Comparison of ENCODE assay signal across 22 cellular contexts in the genomic region with DNA sequence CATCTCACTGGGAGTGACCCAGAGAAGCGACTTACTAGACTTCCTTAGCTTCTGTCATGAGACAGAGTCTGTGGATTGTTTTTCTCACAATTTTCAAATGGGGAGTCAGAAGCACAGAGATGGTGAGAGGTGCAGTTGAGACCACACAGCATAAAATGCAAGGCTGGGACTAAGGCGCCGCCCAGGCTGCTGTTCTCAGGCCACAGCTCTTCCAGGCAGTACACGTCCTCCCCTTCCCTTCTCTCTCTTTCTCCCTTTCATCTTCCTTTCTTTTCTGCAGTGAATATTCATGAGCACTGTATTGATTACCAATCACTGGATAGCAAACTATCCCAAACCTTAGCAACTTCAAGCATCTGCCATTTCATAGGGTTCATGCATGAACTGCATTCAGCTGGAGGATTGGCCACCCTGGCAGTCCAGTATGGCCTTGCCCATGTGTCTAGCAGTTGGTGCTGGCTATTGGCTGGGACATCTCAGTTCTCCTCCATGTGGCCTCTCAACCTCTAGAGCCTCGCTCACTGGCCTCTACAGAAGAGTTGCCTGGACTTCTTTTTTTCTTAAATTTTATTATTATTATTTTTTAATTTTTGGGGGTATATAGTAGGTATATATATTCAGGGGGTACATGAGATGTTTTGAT. TPM values are rescaled to one million over a fixed set of nuclear protein-coding genes. Genes with fewer than 3 reads are reported as not detected.
DNase-seq lines count a peak whose midpoint lies in the region; ATAC-seq and TF ChIP-seq lines count a peak whose summit lies in the region.
"Had no signal": no experiment of that assay in that cellular context is flagged by ENCODE, and none has a peak within 500 bp of the region (broad histone marks: within the 10 kb centered on the region; RNA-seq: fewer than 3 reads in every experiment).

No MANE protein-coding gene starts in this region.

- no peaks in the 10 kb centered on the region; a peak in 1 of 3 replicates for H3K36me3 ChIP-seq in HEK293 (ENCODE audit: control insufficient read depth in 2 of 2, insufficient read depth in 1 of 2, low read length in 2 of 2)
- no peaks in the 10 kb centered on the region for H3K36me3 ChIP-seq in spleen
- H3K36me3 ChIP-seq: gastroesophageal sphincter had no signal

- H3K27ac ChIP-seq in HEK293 (ENCODE audit: extremely low read depth, low read depth, low read length) (no peak overlapping the region), spleen (peak overlapping the region in 5 of 8 donors; percentile 15 to 72 (median 63))
- H3K27ac ChIP-seq: coronary artery, gastroesophageal sphincter had no signal

- TF ChIP-seq CTCF in HEK293 (tag by site-specific recombination; IDR thresholded peaks at IDR 0.05) = no peak
- no peak for TF ChIP-seq CTCF in spleen (IDR thresholded peaks at IDR 0.05 in 8 of 11, conservative IDR thresholded peaks at IDR 0.05 in 3 of 11)

- CTCF ChIA-PET in HEK293 (lab: Yijun Ruan, JAX) = interaction anchor here (0.6 kb wide), 2 partner anchors 174 to 180 kb away, joined by 3 read pairs; no protein-coding TSS in a partner anchor

- intact Hi-C loops in spleen (cut with DNase I; ENCODE audit: low total_unique reads) = no loop called here

- POLR2A ChIA-PET in HEK293 (lab: Yijun Ruan, JAX) = no interaction called here
- POLR2A ChIA-PET in activated naive CD8-positive, alpha-beta T cell treated with anti-CD3 and anti-CD28 coated beads, Interleukin-2, amount 10 ng/mL, durations not matched to agents 7 days and 5 days (lab: Charles Lee) = interaction anchor here (0.7 to 1.7 kb wide), 4 partner anchors 9 to 187 kb away, joined by 3 to 5 read pairs (median 4); a partner anchor contains a TSS

- 87 to 96% (median 88%) methylated on average over 5 of the region's 5 CpGs for WGBS in spleen, 5 donors

- TF ChIP-seq POLR2A in spleen (IDR thresholded peaks at IDR 0.05) = no peak

- no peak overlapping the region for H3K4me3 ChIP-seq in HEK293 (ENCODE audit: low read depth, low read length)
- H3K4me3 ChIP-seq in spleen = no peak overlapping the region
- H3K4me3 ChIP-seq: coronary artery, gastroesophageal sphincter, lung, smooth muscle cell had no signal

- H3K27ac Mint-ChIP-seq in activated T-cell treated with anti-CD3 and anti-CD28 coated beads, Interleukin-2, amount 50 U/mL, for 72 hours = peak overlapping the region; percentile 90
- H3K27ac Mint-ChIP-seq in activated naive CD8-positive, alpha-beta T cell treated with anti-CD3 and anti-CD28 coated beads, Interleukin-2, amount 10 ng/mL, durations not matched to agents 7 days and 5 days = peak overlapping the region; percentile 96
- H3K27ac Mint-ChIP-seq: endodermal cell had no signal

- H3K27me3 ChIP-seq in spleen (replicated peaks in 1 of 7) = no peaks in the 10 kb centered on the region
- H3K27me3 ChIP-seq: gastroesophageal sphincter had no signal

- H3K27me3 Mint-ChIP-seq in activated T-cell treated with anti-CD3 and anti-CD28 coated beads, Interleukin-2, amount 50 U/mL, for 72 hours (ENCODE audit: low read depth) = no peaks in the 10 kb centered on the region
- H3K27me3 Mint-ChIP-seq in activated naive CD8-positive, alpha-beta T cell treated with anti-CD3 and anti-CD28 coated beads, Interleukin-2, amount 10 ng/mL, durations not matched to agents 7 days and 5 days = no peaks in the 10 kb centered on the region

- no peak for ATAC-seq in activated T-cell treated with anti-CD3 and anti-CD28 coated beads, Interleukin-2, amount 50 U/mL, for 72 hours (replicated peaks in 1 of 2)
- no peak for ATAC-seq in activated naive CD8-positive, alpha-beta T cell treated with anti-CD3 and anti-CD28 coated beads, Interleukin-2, amount 10 ng/mL, durations not matched to agents 7 days and 5 days (ENCODE audit: low read depth)
- ATAC-seq in HG03442 (IDR thresholded peaks at IDR 0.05; ENCODE audit: unreplicated experiment) = no peak
- ATAC-seq: gastroesophageal sphincter had no signal

- peaks cover 3% of the 10 kb centered on the region; the same call in 1 of the 2 replicates for H3K4me1 ChIP-seq in HEK293 (ENCODE audit: control insufficient read depth, insufficient read depth, low read length)
- H3K4me1 ChIP-seq in spleen = peaks cover 0 to 66% (median 19%) of the 10 kb centered on the region in 6 donors
- H3K4me1 ChIP-seq: gastroesophageal sphincter had no signal

- peaks cover 18% of the 10 kb centered on the region for H3K4me1 Mint-ChIP-seq in activated T-cell treated with anti-CD3 and anti-CD28 coated beads, Interleukin-2, amount 50 U/mL, for 72 hours (ENCODE audit: low read depth)
- H3K4me1 Mint-ChIP-seq in activated naive CD8-positive, alpha-beta T cell treated with anti-CD3 and anti-CD28 coated beads, Interleukin-2, amount 10 ng/mL, durations not matched to agents 7 days and 5 days = peaks cover 45% of the 10 kb centered on the region

- no peaks in the 10 kb centered on the region for H3K36me3 Mint-ChIP-seq in activated T-cell treated with anti-CD3 and anti-CD28 coated beads, Interleukin-2, amount 50 U/mL, for 72 hours (ENCODE audit: insufficient read depth in 2 of 2)
- H3K36me3 Mint-ChIP-seq in activated naive CD8-positive, alpha-beta T cell treated with anti-CD3 and anti-CD28 coated beads, Interleukin-2, amount 10 ng/mL, durations not matched to agents 7 days and 5 days = peaks cover 14% of the 10 kb centered on the region

- H3K4me3 Mint-ChIP-seq in activated T-cell treated with anti-CD3 and anti-CD28 coated beads, Interleukin-2, amount 50 U/mL, for 72 hours = no peak overlapping the region
- peak overlapping the region; percentile 22 for H3K4me3 Mint-ChIP-seq in activated naive CD8-positive, alpha-beta T cell treated with anti-CD3 and anti-CD28 coated beads, Interleukin-2, amount 10 ng/mL, durations not matched to agents 7 days and 5 days
- H3K4me3 Mint-ChIP-seq: endodermal cell had no signal

- no peak for DNase-seq in activated T-cell treated with anti-CD3 and anti-CD28 coated beads, Interleukin-2, amount 50 U/mL, for 72 hours
- no peak for DNase-seq in activated T-cell treated with anti-CD3 and anti-CD28 coated beads, Interleukin-2, amount 50 U/mL, for 1 hour
- no peak for DNase-seq in activated naive CD8-positive, alpha-beta T cell treated with anti-CD3 and anti-CD28 coated beads, Interleukin-2, amount 10 ng/mL, durations not matched to agents 7 days and 5 days
- no peak for DNase-seq in spleen
- no peak for DNase-seq in midbrain (lab: John Stamatoyannopoulos, UW)
- no peak for DNase-seq in NCI-H446 (lab: John Stamatoyannopoulos, UW)
- DNase-seq: activated CD4-positive, alpha-beta T cell treated with anti-CD3 and anti-CD28 coated beads for 4 hours; activated CD8-positive, alpha-beta memory T cell treated with anti-CD3 and anti-CD28 coated beads, Interleukin-2, amount 50 U/mL, for 4 hours; activated gamma-delta T cell; amygdala; endodermal cell; HCEC 1CT; KG1; MV-4-11; NCI-H187 treated with DMSO at 0.1 percent for 48 hours; stimulated activated CD4-positive, alpha-beta T cell treated with anti-CD3 and anti-CD28 coated beads, Interleukin-4, amount 100 ng/mL, for 24 hours had no signal

- H3K9me3 Mint-ChIP-seq in activated T-cell treated with anti-CD3 and anti-CD28 coated beads, Interleukin-2, amount 50 U/mL, for 72 hours = no peaks in the 10 kb centered on the region
- no peaks in the 10 kb centered on the region for H3K9me3 Mint-ChIP-seq in activated naive CD8-positive, alpha-beta T cell treated with anti-CD3 and anti-CD28 coated beads, Interleukin-2, amount 10 ng/mL, durations not matched to agents 7 days and 5 days
- H3K9me3 Mint-ChIP-seq: endodermal cell had no signal

- no peaks in the 10 kb centered on the region for H3K9me3 ChIP-seq in HEK293 (ENCODE audit: control insufficient read depth, insufficient read depth, low read depth, low read length)
- peaks cover 0 to 6% (median 0%) of the 10 kb centered on the region in 8 donors for H3K9me3 ChIP-seq in spleen
- H3K9me3 ChIP-seq: gastroesophageal sphincter had no signal

TF ChIP-seq in HEK293, 187 proteins besides CTCF, POLR2A, EP300 and RAD21:
- no peak for TF ChIP-seq ZNF433 (tag by site-specific recombination; IDR thresholded peaks at IDR 0.05; ENCODE audit: low read depth)
- TF ChIP-seq, protein P1, sequence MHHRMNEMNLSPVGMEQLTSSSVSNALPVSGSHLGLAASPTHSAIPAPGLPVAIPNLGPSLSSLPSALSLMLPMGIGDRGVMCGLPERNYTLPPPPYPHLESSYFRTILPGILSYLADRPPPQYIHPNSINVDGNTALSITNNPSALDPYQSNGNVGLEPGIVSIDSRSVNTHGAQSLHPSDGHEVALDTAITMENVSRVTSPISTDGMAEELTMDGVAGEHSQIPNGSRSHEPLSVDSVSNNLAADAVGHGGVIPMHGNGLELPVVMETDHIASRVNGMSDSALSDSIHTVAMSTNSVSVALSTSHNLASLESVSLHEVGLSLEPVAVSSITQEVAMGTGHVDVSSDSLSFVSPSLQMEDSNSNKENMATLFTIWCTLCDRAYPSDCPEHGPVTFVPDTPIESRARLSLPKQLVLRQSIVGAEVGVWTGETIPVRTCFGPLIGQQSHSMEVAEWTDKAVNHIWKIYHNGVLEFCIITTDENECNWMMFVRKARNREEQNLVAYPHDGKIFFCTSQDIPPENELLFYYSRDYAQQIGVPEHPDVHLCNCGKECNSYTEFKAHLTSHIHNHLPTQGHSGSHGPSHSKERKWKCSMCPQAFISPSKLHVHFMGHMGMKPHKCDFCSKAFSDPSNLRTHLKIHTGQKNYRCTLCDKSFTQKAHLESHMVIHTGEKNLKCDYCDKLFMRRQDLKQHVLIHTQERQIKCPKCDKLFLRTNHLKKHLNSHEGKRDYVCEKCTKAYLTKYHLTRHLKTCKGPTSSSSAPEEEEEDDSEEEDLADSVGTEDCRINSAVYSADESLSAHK (tag by site-specific recombination; IDR thresholded peaks at IDR 0.05) = no peak
- peak; percentile 80 for TF ChIP-seq ZNF341 (tag by site-specific recombination; IDR thresholded peaks at IDR 0.05; ENCODE audit: low read depth)

RNA-seq across cellular contexts. Expression of a gene that starts 11.4 kb away (rescaled TPM):
- total RNA-seq in activated T-cell treated with anti-CD3 and anti-CD28 coated beads, Interleukin-2, amount 50 U/mL, for 72 hours = 10 to 100 TPM; 13.6 to 26.7 TPM
- total RNA-seq in activated naive CD8-positive, alpha-beta T cell treated with anti-CD3 and anti-CD28 coated beads, Interleukin-2, amount 10 ng/mL, durations not matched to agents 7 days and 5 days = 10 to 100 TPM; 35.0 to 35.2 TPM
- 10 to 100 TPM; 11.8 to 20.9 (median 19.2) TPM for total RNA-seq in spleen
- 10 to 100 TPM; 24.5 to 33.3 (median 29.7) TPM for polyA plus RNA-seq in spleen
